9 cellular contexts compared by ENCODE assay signal in the genomic region with DNA sequence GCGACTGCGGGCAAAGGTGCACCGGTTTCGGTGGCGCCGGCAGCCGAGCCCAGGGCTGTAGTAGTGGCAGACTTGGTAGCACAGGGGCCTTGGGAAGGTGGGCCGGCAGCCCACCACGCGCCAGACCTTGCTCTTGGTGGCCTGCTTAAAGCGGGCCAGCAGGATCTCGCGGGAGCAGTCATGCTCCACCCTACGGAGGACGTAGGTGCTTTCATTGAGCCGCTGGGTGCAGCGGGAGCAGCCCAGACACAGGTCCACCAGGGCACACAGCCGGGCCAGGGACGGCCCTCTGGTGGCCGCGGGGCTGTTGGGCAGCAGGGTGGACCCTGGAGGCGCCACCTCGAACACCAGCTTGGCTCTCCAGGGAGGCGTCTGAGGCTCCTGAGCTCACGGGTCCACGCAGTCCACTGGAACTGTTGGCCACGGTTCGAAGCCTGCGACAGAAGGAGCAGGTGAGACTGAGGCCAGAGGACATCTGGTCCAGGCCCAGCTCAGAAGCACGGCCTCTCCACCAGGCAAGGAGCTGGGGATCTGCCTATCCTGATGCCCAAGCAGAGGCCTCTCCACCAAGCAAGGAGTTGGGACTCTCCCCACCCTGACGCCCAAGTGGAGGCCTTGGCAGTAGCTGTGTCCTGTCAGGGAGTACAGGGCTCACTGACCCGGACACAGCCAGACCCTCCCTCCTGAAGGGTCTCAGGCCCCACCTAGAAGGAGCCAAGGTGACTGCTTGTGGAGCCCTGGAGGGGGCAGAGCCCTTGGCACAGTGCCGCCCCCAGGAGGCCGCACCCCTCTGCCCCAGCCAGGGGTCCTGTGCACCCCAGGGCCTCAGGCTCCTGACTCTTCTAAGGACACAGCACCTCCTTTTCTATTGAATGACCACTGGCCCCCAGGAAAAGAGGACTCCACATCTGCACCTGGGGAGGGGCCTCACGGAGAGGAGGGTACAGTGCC. TPM values are rescaled to one million over a fixed set of nuclear protein-coding genes. Genes with fewer than 3 reads are reported as not detected.
DNase-seq lines count a peak whose midpoint lies in the region; ATAC-seq and TF ChIP-seq lines count a peak whose summit lies in the region.
"Had no signal": no experiment of that assay in that cellular context is flagged by ENCODE, and none has a peak within 500 bp of the region (broad histone marks: within the 10 kb centered on the region; RNA-seq: fewer than 3 reads in every experiment).

No MANE protein-coding gene starts in this region.

- H3K4me3 ChIP-seq in GM08714 (ENCODE audit: low read length) (peak overlapping the region; percentile 95), Peyer's patch (peak overlapping the region; percentile 72 to 88 (median 80)), esophagus muscularis mucosa (peak overlapping the region; percentile 81 to 93 (median 85)), prostate gland (peak overlapping the region; percentile 77 to 89)

- peaks cover 3 to 29% (median 17%) of the 10 kb centered on the region in 4 donors for H3K4me1 ChIP-seq in Peyer's patch
- H3K4me1 ChIP-seq in esophagus muscularis mucosa = peaks cover 25 to 43% (median 27%) of the 10 kb centered on the region in 4 donors
- peaks cover 3% of the 10 kb centered on the region for H3K4me1 ChIP-seq in prostate gland (replicated peaks)

- no peaks in the 10 kb centered on the region for H3K9me3 ChIP-seq in Peyer's patch
- H3K9me3 ChIP-seq in esophagus muscularis mucosa = no peaks in the 10 kb centered on the region
- H3K9me3 ChIP-seq in prostate gland = no peaks in the 10 kb centered on the region

- H3K36me3 ChIP-seq in Peyer's patch (peaks cover 0 to 8% (median 0%) of the 10 kb centered on the region in 3 donors), esophagus muscularis mucosa (peaks cover 0 to 23% (median 16%) of the 10 kb centered on the region in 4 donors), prostate gland (no peaks in the 10 kb centered on the region)

- no peak for DNase-seq in Peyer's patch
- no peak for DNase-seq in esophagus muscularis mucosa (ENCODE audit: extremely low spot score)
- no peak for DNase-seq in prostate gland (ENCODE audit: low spot score)
- DNase-seq in HuH-7.5 (ENCODE audit: low spot score) = no peak
- DNase-seq in hepatic stellate cell (ENCODE audit: low spot score) = no peak

- 50% methylated on average over 2 of the region's 35 CpGs for WGBS in esophagus muscularis mucosa
- 78% methylated on average over 26 of the region's 35 CpGs for WGBS in prostate gland

- ATAC-seq in GM21390 (IDR thresholded peaks at IDR 0.05; ENCODE audit: unreplicated experiment) = no peak
- no peak for ATAC-seq in GM21717 (IDR thresholded peaks at IDR 0.05; ENCODE audit: unreplicated experiment)

- TF ChIP-seq POLR2A in Peyer's patch (IDR thresholded peaks at IDR 0.05) = no peak
- TF ChIP-seq POLR2A in esophagus muscularis mucosa (IDR thresholded peaks at IDR 0.05; ENCODE audit: low read depth) = no peak
- TF ChIP-seq POLR2A in prostate gland (IDR thresholded peaks at IDR 0.05) = no peak

- no peaks in the 10 kb centered on the region for H3K27me3 ChIP-seq in Peyer's patch
- H3K27me3 ChIP-seq in esophagus muscularis mucosa = no peaks in the 10 kb centered on the region
- no peaks in the 10 kb centered on the region for H3K27me3 ChIP-seq in prostate gland (replicated peaks; ENCODE audit: insufficient read depth)

- TF ChIP-seq EP300 in esophagus muscularis mucosa (IDR thresholded peaks at IDR 0.05) = no peak

- intact Hi-C loops in esophagus muscularis mucosa (cut with DNase I) (loop anchor here (5.0 kb wide), 1 partner anchor 54 kb away; the partner anchor contains the start of gene GMEB2), prostate gland (cut with DNase I) (no loop called here)

- H3K27ac ChIP-seq in Peyer's patch (peak overlapping the region; percentile 80 to 88 (median 84)), esophagus muscularis mucosa (replicated peaks in 1 of 4) (peak overlapping the region; percentile 76 to 89 (median 83)), prostate gland (peak overlapping the region; percentile 80 to 82)

- TF ChIP-seq CTCF in Peyer's patch (IDR thresholded peaks at IDR 0.05) (no peak), esophagus muscularis mucosa (IDR thresholded peaks at IDR 0.05) (no peak), prostate gland (IDR thresholded peaks at IDR 0.05) (no peak)

RNA-seq across cellular contexts. Expression of gene HELZ2, which starts 1.0 kb away (rescaled TPM):
- total RNA-seq in Peyer's patch = 10 to 100 TPM; 32.2 to 42.0 (median 38.4) TPM
- 10 to 100 TPM; 19.5 to 36.9 (median 30.3) TPM for total RNA-seq in esophagus muscularis mucosa
- total RNA-seq in prostate gland = 10 to 100 TPM; 37.1 to 46.1 TPM

RNA-seq across cellular contexts. Expression of gene FNDC11, which starts 19.1 kb away (rescaled TPM):
- total RNA-seq in Peyer's patch (under 1 TPM in 1 of 4 donors, not detected in 3; 0.67 TPM), esophagus muscularis mucosa (under 1 TPM; 0.23 to 0.83 (median 0.44) TPM), prostate gland (10 to 100 TPM in 1 of 2 donors, 1 to 10 TPM in 1; 1.8 to 12.1 TPM)
- total RNA-seq: SK-MEL-5 had no signal

RNA-seq across cellular contexts. Expression of gene SRMS, which starts 25.5 kb away (rescaled TPM):
- total RNA-seq in Peyer's patch = not detected
- not detected for total RNA-seq in esophagus muscularis mucosa
- 1 to 10 TPM in 1 of 2 donors, under 1 TPM in 1; 0.34 to 1.6 TPM for total RNA-seq in prostate gland
- total RNA-seq: SK-MEL-5 had no signal

RNA-seq across cellular contexts. Expression of gene PTK6, which starts 35.9 kb away (rescaled TPM):
- 100 to 1,000 TPM in 1 of 4 donors, 10 to 100 TPM in 2, 1 to 10 TPM in 1; 8.3 to 109 (median 84.5) TPM for total RNA-seq in Peyer's patch
- 1 to 10 TPM in 1 of 4 donors, under 1 TPM in 3; 0.06 to 1.2 (median 0.23) TPM for total RNA-seq in esophagus muscularis mucosa
- total RNA-seq in prostate gland = 1 to 10 TPM in 1 of 2 donors, under 1 TPM in 1; 0.77 to 1.1 TPM
- total RNA-seq: SK-MEL-5 had no signal

RNA-seq across cellular contexts. Expression of gene PPDPF, which starts 52.5 kb away (rescaled TPM):
- total RNA-seq in Peyer's patch = 100 to 1,000 TPM in 3 of 4 donors, 10 to 100 TPM in 1; 94.1 to 435 (median 193) TPM
- 100 to 1,000 TPM; 150 to 291 (median 270) TPM for total RNA-seq in esophagus muscularis mucosa
- total RNA-seq in prostate gland = 100 to 1,000 TPM; 602 to 609 TPM
